10 cellular contexts compared by ENCODE assay signal in genomic region chr17:4215882-4216411, GRCh38. TPM values are rescaled to one million over a fixed set of nuclear protein-coding genes. Genes with fewer than 3 reads are reported as not detected.
DNase-seq lines count a peak whose midpoint lies in the region; ATAC-seq and TF ChIP-seq lines count a peak whose summit lies in the region.
"Had no signal": no experiment of that assay in that cellular context is flagged by ENCODE, and none has a peak within 500 bp of the region (broad histone marks: within the 10 kb centered on the region; RNA-seq: fewer than 3 reads in every experiment).

No MANE protein-coding gene starts in this region.

- H3K9me3 ChIP-seq in SK-N-SH (no peaks in the 10 kb centered on the region), muscle layer of duodenum (ENCODE audit: control insufficient read depth in 1 of 2, low read length in 2 of 2) (no peaks in the 10 kb centered on the region), upper lobe of left lung (no peaks in the 10 kb centered on the region)
- H3K9me3 ChIP-seq: SJSA1 had no signal

- peak; percentile 30 for ATAC-seq in HG02610 (IDR thresholded peaks at IDR 0.05; ENCODE audit: unreplicated experiment)
- ATAC-seq in upper lobe of left lung (ENCODE audit: low FRiP score in 2 of 2): no peak

- peaks cover 5% of the 10 kb centered on the region for H3K36me3 Mint-ChIP-seq in Calu3 (ENCODE audit: insufficient read depth, unreplicated experiment)

- no peak for TF ChIP-seq RAD21 in SK-N-SH (IDR thresholded peaks at IDR 0.05; ENCODE audit: low read length)

- TF ChIP-seq CTCF in Calu3 (IDR thresholded peaks at IDR 0.05; ENCODE audit: unreplicated experiment) (no peak), SK-N-SH (IDR thresholded peaks at IDR 0.05) (no peak), upper lobe of left lung (IDR thresholded peaks at IDR 0.05) (no peak)

- no peaks in the 10 kb centered on the region for H3K4me1 Mint-ChIP-seq in Calu3 (ENCODE audit: low read depth, unreplicated experiment)

- peaks cover 28% of the 10 kb centered on the region for H3K79me2 ChIP-seq in SK-N-SH (ENCODE audit: insufficient read depth)

- no peak overlapping the region for H3K4me2 ChIP-seq in SK-N-SH

- WGBS in SK-N-SH (ENCODE audit: low lambda C conversion rate): 87% methylated on average over 6 of the region's 6 CpGs
- 86 to 93% methylated on average over 6 of the region's 6 CpGs for WGBS in upper lobe of left lung, 2 donors

- CTCF ChIA-PET in Calu3 (lab: Charles Lee) (interaction anchor here (0.7 to 2.1 kb wide), 3 partner anchors 32 to 197 kb away, joined by 3 to 9 read pairs (median 7); no protein-coding TSS in a partner anchor), SK-N-SH (lab: Yijun Ruan, JAX) (interaction anchor here (0.6 to 3.6 kb wide), 44 partner anchors 9 to 635 kb away, joined by 3 to 42 read pairs (median 4); partner anchors contain the start of genes ANKFY1 and UBE2G1)

- no peaks in the 10 kb centered on the region for H4K20me1 ChIP-seq in SK-N-SH (ENCODE audit: insufficient read depth)

- intact Hi-C loops in Calu3 (cut with micrococcal nuclease; ENCODE audit: unreplicated experiment): loop anchor here (1.0 kb wide), 1 partner anchor 197 kb away; no protein-coding TSS in a partner anchor

- no peak overlapping the region for H3K27ac Mint-ChIP-seq in Calu3 (ENCODE audit: unreplicated experiment)

- H3K4me3 ChIP-seq in SK-N-SH (ENCODE audit: low read depth in 2 of 2, low read length in 1 of 2): no peak overlapping the region
- no peak overlapping the region for H3K4me3 ChIP-seq in muscle layer of duodenum (ENCODE audit: low read depth in 1 of 2, low read length in 2 of 2)
- H3K4me3 ChIP-seq in upper lobe of left lung: no peak overlapping the region
- H3K4me3 ChIP-seq: SJSA1 had no signal

- H3K9me3 Mint-ChIP-seq in Calu3 (ENCODE audit: low read depth, unreplicated experiment): no peaks in the 10 kb centered on the region
- H3K9me3 Mint-ChIP-seq: H9 had no signal

- H3K9me2 ChIP-seq in SK-N-SH: no peaks in the 10 kb centered on the region

- no peak overlapping the region for H2AFZ ChIP-seq in SK-N-SH (ENCODE audit: low read depth)

- H3K27me3 ChIP-seq in SK-N-SH (ENCODE audit: insufficient read depth) (no peaks in the 10 kb centered on the region), muscle layer of duodenum (ENCODE audit: low read depth, low read length) (no peaks in the 10 kb centered on the region), upper lobe of left lung (no peaks in the 10 kb centered on the region)
- H3K27me3 ChIP-seq: SJSA1 had no signal

- POLR2A ChIA-PET in SK-N-SH (lab: Yijun Ruan, JAX): interaction anchor here (1.0 kb wide), 1 partner anchor 47 kb away, joined by 3 read pairs; the partner anchor contains the start of gene ANKFY1

- H3K9ac ChIP-seq in SK-N-SH: no peak overlapping the region

- H3K27me3 Mint-ChIP-seq in Calu3 (ENCODE audit: unreplicated experiment): no peaks in the 10 kb centered on the region

- peaks cover 8 to 22% of the 10 kb centered on the region in 2 experiments; a peak in 3 of 4 replicates for H3K4me1 ChIP-seq in SK-N-SH (ENCODE audit: control insufficient read depth in 1 of 2, insufficient read depth in 2 of 2, low read depth in 1 of 2, low read length in 1 of 2)
- H3K4me1 ChIP-seq in muscle layer of duodenum (ENCODE audit: control insufficient read depth in 1 of 2, insufficient read depth in 2 of 2, low read length in 2 of 2): peaks cover 7 to 15% of the 10 kb centered on the region in 2 donors
- peaks cover 5 to 14% (median 8%) of the 10 kb centered on the region in 4 donors for H3K4me1 ChIP-seq in upper lobe of left lung
- H3K4me1 ChIP-seq: SJSA1 had no signal

- TF ChIP-seq POLR2A in upper lobe of left lung (IDR thresholded peaks at IDR 0.05): no peak

- H3K4me3 Mint-ChIP-seq in Calu3 (ENCODE audit: low read depth, unreplicated experiment): no peak overlapping the region
- H3K4me3 Mint-ChIP-seq: H9 had no signal

- peaks cover 0 to 11% of the 10 kb centered on the region in 2 experiments for H3K36me3 ChIP-seq in SK-N-SH (replicated peaks in 1 of 2; ENCODE audit: control insufficient read depth in 1 of 2, insufficient read depth in 2 of 2, low read length in 1 of 2)
- H3K36me3 ChIP-seq in muscle layer of duodenum (ENCODE audit: control insufficient read depth in 1 of 2, insufficient read depth in 2 of 2, low read length in 2 of 2): peaks cover 0 to 9% of the 10 kb centered on the region in 2 donors
- H3K36me3 ChIP-seq in upper lobe of left lung: peaks cover 0 to 25% (median 7%) of the 10 kb centered on the region in 4 donors

- H3F3A ChIP-seq in SK-N-SH (replicated peaks; ENCODE audit: insufficient read depth): no peaks in the 10 kb centered on the region

- no peak for DNase-seq in Calu3
- DNase-seq in SK-N-SH: peak; percentile 18
- no peak for DNase-seq in NCI-H748 treated with DMSO at 0.1 percent for 48 hours (lab: John Stamatoyannopoulos, UW)
- no peak for DNase-seq in NCI-H146 (lab: John Stamatoyannopoulos, UW)
- no peak for DNase-seq in epidermal melanocyte (ENCODE audit: insufficient read length, low spot score)
- DNase-seq in upper lobe of left lung: no peak

- TSS peak; percentile 17 for BruUV-seq in Calu3 (replicated peaks; lab: Mats Ljungman, UMichigan)

- TF ChIP-seq EP300 in SK-N-SH (IDR thresholded peaks at IDR 0.05; ENCODE audit: borderline replicate concordance in 1 of 2, low read depth in 1 of 2, low read length in 1 of 2): no peak
- no peak for TF ChIP-seq EP300 in upper lobe of left lung (IDR thresholded peaks at IDR 0.05)

- peak overlapping the region in 1 of 2 experiments; percentile 18; a peak in 1 of 4 replicates for H3K27ac ChIP-seq in SK-N-SH (ENCODE audit: low read depth in 2 of 2, low read length in 1 of 2)
- peak overlapping the region; percentile 5 for H3K27ac ChIP-seq in muscle layer of duodenum (ENCODE audit: low read length)
- no peak overlapping the region for H3K27ac ChIP-seq in upper lobe of left lung
- H3K27ac ChIP-seq: SJSA1 had no signal

TF ChIP-seq in SK-N-SH, 30 proteins besides CTCF, POLR2A, EP300 and RAD21:
- no peak for TF ChIP-seq SIN3A (IDR thresholded peaks at IDR 0.05; ENCODE audit: borderline replicate concordance, low read depth, low read length)
- TF ChIP-seq EZH2phosphoT487 (IDR thresholded peaks at IDR 0.05; ENCODE audit: borderline replicate concordance, low read depth): no peak
- no peak for TF ChIP-seq NRF1 (IDR thresholded peaks at IDR 0.05; ENCODE audit: low read depth, low read length)
- no peak for TF ChIP-seq TEAD4 (IDR thresholded peaks at IDR 0.05; ENCODE audit: borderline replicate concordance, insufficient read depth)
- no peak for TF ChIP-seq RCOR1 (IDR thresholded peaks at IDR 0.05; ENCODE audit: low read length)
- TF ChIP-seq GABPA (IDR thresholded peaks at IDR 0.05; ENCODE audit: low read depth): no peak
- TF ChIP-seq MEF2A (IDR thresholded peaks at IDR 0.05; ENCODE audit: borderline replicate concordance, low read depth): no peak
- no peak for TF ChIP-seq RXRA (IDR thresholded peaks at IDR 0.05; ENCODE audit: borderline replicate concordance, low read depth)
- TF ChIP-seq USF1 (IDR thresholded peaks at IDR 0.05; ENCODE audit: borderline replicate concordance, low read depth): no peak
- no peak for TF ChIP-seq REST (IDR thresholded peaks at IDR 0.05; ENCODE audit: low read depth, low read length)

RNA-seq across cellular contexts. Expression of gene ANKFY1, which starts 47.8 kb away (rescaled TPM):
- total RNA-seq in Calu3 (2022) (46.8 and 55.2 TPM in 2 replicates), upper lobe of left lung (10 to 100 TPM; 58.7 to 92.2 (median 60.9) TPM)
- polyA plus RNA-seq in SK-N-SH (2012; rRNA removed): 26.9 and 29.6 TPM in 2 replicates
- polyA plus RNA-seq in SK-N-SH (2012; cell fraction: cytosol; rRNA removed): 18.5 and 21.9 TPM in 2 replicates
- polyA plus RNA-seq in SK-N-SH (2012; cell fraction: nucleus; rRNA removed): 79.0 and 89.8 TPM in 2 replicates
